ENCODE assay signal across 9 cellular contexts in genomic region chr1:172117800-172118199, GRCh38.
DNase-seq lines count a peak whose midpoint lies in the region; ATAC-seq, FAIRE-seq and TF ChIP-seq lines count a peak whose summit lies in the region.
"Had no signal": no experiment of that assay in that cellular context is flagged by ENCODE, and none has a peak within 500 bp of the region (broad histone marks: within the 10 kb centered on the region; RNA-seq: fewer than 3 reads in every experiment).

No MANE protein-coding gene starts in this region.

- H3K27ac ChIP-seq in RWPE1, result no peak overlapping the region

- CTCF ChIA-PET in RWPE1 (lab: Yijun Ruan, JAX), result no interaction called here

- H3K4me3 ChIP-seq in GM12864 (ENCODE audit: low read depth, low read length), result no peak overlapping the region
- H3K4me3 ChIP-seq in Jurkat, Clone E6-1 (ENCODE audit: low read length), result no peak overlapping the region
- H3K4me3 ChIP-seq in choroid plexus epithelial cell (ENCODE audit: low read depth, low read length), result no peak overlapping the region

- peak; percentile 63 for ATAC-seq in GM19452 (IDR thresholded peaks at IDR 0.05; ENCODE audit: unreplicated experiment)
- no peak for ATAC-seq in GM18873 (IDR thresholded peaks at IDR 0.05; ENCODE audit: low FRiP score, unreplicated experiment)

- no peak for FAIRE-seq in GM19239 (lab: Jason Lieb, UNC)

- DNase-seq in GM12864 (ENCODE audit: low read depth) (peak; percentile 26), choroid plexus epithelial cell (ENCODE audit: low read depth) (peak; percentile 42), RWPE1 (ENCODE audit: low spot score) (no peak), UCSD-AML1 (lab: John Stamatoyannopoulos, UW; ENCODE audit: unreplicated experiment) (no peak), GM19239 (ENCODE audit: insufficient read length, low spot score) (no peak)
- DNase-seq in Jurkat, Clone E6-1 (ENCODE audit: low read depth, low spot score), result peak; percentile 84
- DNase-seq: Karpas-422 had no signal

- POLR2A ChIA-PET in RWPE1 (lab: Yijun Ruan, JAX; ENCODE audit: low non-redundant PET), result no interaction called here

- TF ChIP-seq CTCF in GM12864 (IDR thresholded peaks at IDR 0.05; ENCODE audit: low read depth, low read length, missing control alignments), result no peak
- no peak for TF ChIP-seq CTCF in choroid plexus epithelial cell (conservative IDR thresholded peaks at IDR 0.05; ENCODE audit: low read depth, low read length)
- TF ChIP-seq CTCF in RWPE1 (conservative IDR thresholded peaks at IDR 0.05; ENCODE audit: low read depth), result no peak

Comparison
In these comparisons a context has a peak if more than half of its experiments do, and no peak if none do; other contexts are left out.
1. DNase-seq: peak in GM12864 (single experiment), Jurkat, Clone E6-1 (single experiment) and choroid plexus epithelial cell (single experiment); none in RWPE1 (single experiment), UCSD-AML1 (single experiment) and GM19239 (single experiment).